In the genomic region with DNA sequence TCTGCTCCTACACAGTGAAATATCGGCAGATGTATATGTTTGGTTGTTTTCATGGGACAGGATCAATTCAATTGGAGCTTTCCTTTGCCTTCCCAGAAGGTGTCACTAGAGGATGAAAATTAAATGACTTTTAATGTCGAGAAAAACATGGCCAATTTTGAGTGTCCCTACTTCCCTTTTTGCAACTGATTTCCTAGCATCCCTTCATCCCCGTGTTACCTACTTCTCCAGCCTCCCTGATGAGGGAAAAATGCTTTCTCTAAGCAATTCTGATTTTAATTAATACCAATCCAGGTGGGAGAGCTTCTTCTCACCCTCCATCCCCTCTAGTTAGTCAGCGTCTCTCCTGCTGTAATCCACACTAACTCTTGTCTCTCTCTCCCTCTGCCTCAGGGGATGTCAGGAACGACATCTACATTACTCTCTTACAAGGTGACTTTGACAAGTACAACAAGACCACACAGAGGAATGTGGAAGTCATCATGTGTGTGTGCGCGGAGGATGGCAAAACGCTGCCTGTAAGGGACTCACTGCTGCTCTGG, we compare ENCODE assay signal across 8 cellular contexts.
DNase-seq lines count a peak whose midpoint lies in the region; ATAC-seq and TF ChIP-seq lines count a peak whose summit lies in the region.

No MANE protein-coding gene starts in this region.

- no peaks in the 10 kb centered on the region for H3K4me1 ChIP-seq in right lobe of liver

- in situ Hi-C loops in astrocyte of the spinal cord (cut with HindIII; ENCODE audit: low sequenced_read_pairs) = no loop called here

- peak; percentile 67 for TF ChIP-seq CTCF in astrocyte of the spinal cord (IDR thresholded peaks at IDR 0.05; ENCODE audit: low read depth, low read length)
- TF ChIP-seq CTCF in right lobe of liver (IDR thresholded peaks at IDR 0.05) = peak; percentile 19 to 43 (median 26)

- H3K9me3 ChIP-seq in right lobe of liver = no peaks in the 10 kb centered on the region

- no peaks in the 10 kb centered on the region for H3K36me3 ChIP-seq in right lobe of liver

- H3K4me3 ChIP-seq in astrocyte of the spinal cord (ENCODE audit: low read depth, low read length) (no peak overlapping the region), right lobe of liver (no peak overlapping the region)

- peak in 3 of 4 donors; percentile 23 to 51 (median 33) for ATAC-seq in right lobe of liver
- ATAC-seq in GM19452 (IDR thresholded peaks at IDR 0.05; ENCODE audit: unreplicated experiment) = no peak
- ATAC-seq in HG02885 (IDR thresholded peaks at IDR 0.05; ENCODE audit: poor library complexity, unreplicated experiment) = no peak
- ATAC-seq in HG02759 (IDR thresholded peaks at IDR 0.05; ENCODE audit: unreplicated experiment) = no peak

- H3K27ac ChIP-seq in right lobe of liver = no peak overlapping the region

- 44% methylated on average over 8 of the region's 8 CpGs for WGBS in right lobe of liver (ENCODE audit: insufficient coverage, low coverage, low lambda C conversion rate, missing lambda C conversion rate)

- no peaks in the 10 kb centered on the region for H3K27me3 ChIP-seq in right lobe of liver

- DNase-seq in COR-L47 (lab: John Stamatoyannopoulos, UW) (peak; percentile 37), HT-29 (ENCODE audit: low spot score) (peak; percentile 3), astrocyte of the spinal cord (ENCODE audit: low read depth, low spot score) (peak; percentile 66), right lobe of liver (no peak), AML-193 (lab: John Stamatoyannopoulos, UW) (no peak)

- intact Hi-C loops in right lobe of liver (cut with DNase I) = no loop called here

- TF ChIP-seq POLR2A in right lobe of liver (IDR thresholded peaks at IDR 0.05) = no peak

Comparison
In these comparisons a context has a peak if more than half of its experiments do, and no peak if none do; other contexts are left out.
1. DNase-seq: peak in COR-L47 (single experiment), HT-29 (single experiment) and astrocyte of the spinal cord (single experiment); none in right lobe of liver (0 of 3) and AML-193 (0 of 2).
2. ATAC-seq: peak in right lobe of liver (3 of 4); none in GM19452 (single experiment), HG02885 (single experiment) and HG02759 (single experiment).